In genomic region chr4:137825505-137825904, GRCh38 we compare ENCODE assay signal across 7 cellular contexts.
"Had no signal": no experiment of that assay in that cellular context is flagged by ENCODE, and none has a peak within 500 bp of the region (broad histone marks: within the 10 kb centered on the region; RNA-seq: fewer than 3 reads in every experiment).

No MANE protein-coding gene starts in this region.

- H3K4me1 Mint-ChIP-seq: IgD-negative memory B cell had no signal

- H3K4me3 ChIP-seq: K562 had no signal

- H3K27ac ChIP-seq: HL-60 had no signal

- DNase-seq: IMR-90, KBM-7, KG1 had no signal

- H3K27me3 Mint-ChIP-seq: IgD-negative memory B cell had no signal

- H3K27ac Mint-ChIP-seq: IgD-negative memory B cell had no signal

- H3K4me3 Mint-ChIP-seq: IgD-negative memory B cell had no signal

- ATAC-seq: HepG2, K562 had no signal

- H3K36me3 Mint-ChIP-seq: IgD-negative memory B cell had no signal
